In the genomic region with DNA sequence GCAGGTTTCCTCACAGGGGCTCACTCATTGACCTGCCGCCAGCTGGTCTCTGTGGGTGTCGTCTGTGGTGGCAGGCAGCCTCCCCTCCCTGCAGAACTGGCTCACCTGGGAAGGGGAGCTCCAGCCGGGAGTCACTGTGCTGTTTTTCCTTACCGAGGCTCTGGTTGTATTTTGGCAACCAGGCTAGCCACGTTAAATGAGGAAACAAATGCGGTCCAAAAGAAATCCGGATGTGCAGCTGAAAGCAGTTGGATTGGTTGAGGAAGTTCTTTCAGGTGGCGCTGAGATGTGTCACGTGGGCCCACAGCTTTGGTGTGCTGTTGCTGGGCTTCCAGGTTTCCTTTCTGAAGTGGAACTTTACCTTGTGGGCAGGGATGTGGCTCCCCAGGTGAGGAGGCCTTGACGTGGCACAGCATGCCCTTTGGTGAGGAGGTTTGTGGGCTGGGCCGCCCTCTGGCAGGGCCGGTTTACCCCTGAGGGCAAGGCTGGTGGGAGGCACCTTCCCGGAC, we compare ENCODE assay signal across 10 cellular contexts.
DNase-seq lines count a peak whose midpoint lies in the region; TF ChIP-seq lines count a peak whose summit lies in the region.
"Had no signal": no experiment of that assay in that cellular context is flagged by ENCODE, and none has a peak within 500 bp of the region (broad histone marks: within the 10 kb centered on the region; RNA-seq: fewer than 3 reads in every experiment).

No MANE protein-coding gene starts in this region.

- H3K4me1 Mint-ChIP-seq in activated naive CD4-positive, alpha-beta T cell treated with anti-CD3 and anti-CD28 coated beads, Interleukin-2, amount 50 U/mL, for 24 hours, result no peaks in the 10 kb centered on the region

- peak overlapping the region; percentile 86 for H3K27ac ChIP-seq in neutrophil
- no peak overlapping the region for H3K27ac ChIP-seq in tibial artery
- H3K27ac ChIP-seq: 22Rv1 had no signal

- H3K4me3 ChIP-seq in neutrophil (ENCODE audit: low read depth in 1 of 2, low read length in 1 of 2) (peak overlapping the region; percentile 7 to 45), tibial artery (no peak overlapping the region)

- H3K36me3 ChIP-seq in neutrophil (peaks cover 25% of the 10 kb centered on the region), tibial artery (peaks cover 19 to 43% (median 37%) of the 10 kb centered on the region in 3 donors)

- H3K27me3 Mint-ChIP-seq in activated naive CD4-positive, alpha-beta T cell treated with anti-CD3 and anti-CD28 coated beads, Interleukin-2, amount 50 U/mL, for 24 hours, result no peaks in the 10 kb centered on the region

- peak; percentile 23 for TF ChIP-seq CTCF in neutrophil (IDR thresholded peaks at IDR 0.05)
- no peak for TF ChIP-seq CTCF in tibial artery (IDR thresholded peaks at IDR 0.05)

- intact Hi-C loops in tibial artery (cut with DNase I; ENCODE audit: low total_unique reads), result no loop called here

- H3K27ac Mint-ChIP-seq in activated naive CD4-positive, alpha-beta T cell treated with anti-CD3 and anti-CD28 coated beads, Interleukin-2, amount 50 U/mL, for 24 hours, result peak overlapping the region; percentile 75

- peak overlapping the region; percentile 51 for H3K4me3 Mint-ChIP-seq in activated naive CD4-positive, alpha-beta T cell treated with anti-CD3 and anti-CD28 coated beads, Interleukin-2, amount 50 U/mL, for 24 hours

- H3K9me3 ChIP-seq in neutrophil, result no peaks in the 10 kb centered on the region
- H3K9me3 ChIP-seq in tibial artery, result no peaks in the 10 kb centered on the region

- H3K36me3 Mint-ChIP-seq in activated naive CD4-positive, alpha-beta T cell treated with anti-CD3 and anti-CD28 coated beads, Interleukin-2, amount 50 U/mL, for 24 hours, result no peaks in the 10 kb centered on the region

- DNase-seq in DMS79 (lab: John Stamatoyannopoulos, UW) (peak; percentile 9), DMS79 treated with DMSO at 0.1 percent for 48 hours (lab: John Stamatoyannopoulos, UW) (no peak), MV-4-11 (lab: John Stamatoyannopoulos, UW) (peak; percentile 43), tibial artery (no peak), NCI-H1092 (lab: John Stamatoyannopoulos, UW) (no peak), EL (no peak)
- DNase-seq: cortex of kidney had no signal

- H3K4me1 ChIP-seq in neutrophil (ENCODE audit: control insufficient read depth in 1 of 2, insufficient read depth in 1 of 2, low read depth in 1 of 2, low read length in 1 of 2), result peaks cover 13 to 19% of the 10 kb centered on the region in 2 experiments
- H3K4me1 ChIP-seq in tibial artery, result peaks cover 0 to 34% (median 11%) of the 10 kb centered on the region in 4 donors

- H3K27me3 ChIP-seq in neutrophil (no peaks in the 10 kb centered on the region), tibial artery (no peaks in the 10 kb centered on the region)

- H3K9me3 Mint-ChIP-seq in activated naive CD4-positive, alpha-beta T cell treated with anti-CD3 and anti-CD28 coated beads, Interleukin-2, amount 50 U/mL, for 24 hours, result no peaks in the 10 kb centered on the region

Comparison
In these comparisons a context has a peak if more than half of its experiments do, and no peak if none do; other contexts are left out.
1. DNase-seq: peak in DMS79 (single experiment) and MV-4-11 (single experiment); none in DMS79 treated with DMSO at 0.1 percent for 48 hours (single experiment), tibial artery (0 of 2), NCI-H1092 (single experiment) and EL (single experiment).
2. H3K4me3 ChIP-seq: peak in neutrophil (2 of 2); none in tibial artery (0 of 2).